8 cellular contexts compared by ENCODE assay signal in genomic region chr1:35558374-35559316, GRCh38. TPM values are rescaled to one million over a fixed set of nuclear protein-coding genes. Genes with fewer than 3 reads are reported as not detected.
DNase-seq lines count a peak whose midpoint lies in the region; ATAC-seq and TF ChIP-seq lines count a peak whose summit lies in the region.

No MANE protein-coding gene starts in this region.

- peaks cover 39 to 62% (median 54%) of the 10 kb centered on the region in 7 donors for H3K4me1 Mint-ChIP-seq in naive thymus-derived CD4-positive, alpha-beta T cell

- no peak for ATAC-seq in naive thymus-derived CD4-positive, alpha-beta T cell
- ATAC-seq in GM21723 (IDR thresholded peaks at IDR 0.05; ENCODE audit: unreplicated experiment) (no peak), HG03196 (IDR thresholded peaks at IDR 0.05; ENCODE audit: unreplicated experiment) (no peak)

- no peaks in the 10 kb centered on the region for H3K27me3 ChIP-seq in naive thymus-derived CD4-positive, alpha-beta T cell (ENCODE audit: control insufficient read depth in 2 of 2, insufficient read depth in 2 of 2, low read length in 2 of 2)

- H3K4me3 ChIP-seq in coronary artery = peak overlapping the region; percentile 91
- H3K4me3 ChIP-seq in naive thymus-derived CD4-positive, alpha-beta T cell (ENCODE audit: low read length) = peak overlapping the region; percentile 87

- POLR2A ChIA-PET in naive thymus-derived CD4-positive, alpha-beta T cell (lab: Charles Lee) = interaction anchor here (0.9 to 2.9 kb wide), 4 partner anchors 23 to 211 kb away, joined by 3 to 21 read pairs (median 4); partner anchors contain the start of gene CLSPN

- H3K27ac Mint-ChIP-seq in naive thymus-derived CD4-positive, alpha-beta T cell = peak overlapping the region; percentile 89 to 98 (median 93)

- H3K9me3 ChIP-seq in naive thymus-derived CD4-positive, alpha-beta T cell (ENCODE audit: control insufficient read depth in 2 of 3, low read length in 3 of 3) = no peaks in the 10 kb centered on the region

- H3K27ac ChIP-seq in coronary artery = peak overlapping the region; percentile 92 to 99
- peak overlapping the region; percentile 77 for H3K27ac ChIP-seq in naive thymus-derived CD4-positive, alpha-beta T cell (ENCODE audit: low read depth, low read length)

- no peaks in the 10 kb centered on the region for H3K9me3 Mint-ChIP-seq in naive thymus-derived CD4-positive, alpha-beta T cell

- intact Hi-C loops in naive thymus-derived CD4-positive, alpha-beta T cell (cut with micrococcal nuclease) = loop anchor here in 1 of 2 donors (5.0 kb wide), 1 partner anchor 529 kb away; the partner anchor contains the start of gene ADPRS

- no peak for TF ChIP-seq CTCF in coronary artery (IDR thresholded peaks at IDR 0.05)

- CTCF ChIA-PET in naive thymus-derived CD4-positive, alpha-beta T cell (lab: Charles Lee) = interaction anchor here (1.3 to 4.9 kb wide), 2 partner anchors 10 to 107 kb away, joined by 4 to 47 read pairs; no protein-coding TSS in a partner anchor

- DNase-seq in NCI-H1092 treated with DMSO at 0.1 percent for 48 hours (lab: John Stamatoyannopoulos, UW) (peak; percentile 40), NCI-H1092 (lab: John Stamatoyannopoulos, UW) (no peak), RKO (ENCODE audit: low spot score) (peak; percentile 38), coronary artery (ENCODE audit: low spot score) (no peak), SW480 (ENCODE audit: low spot score) (no peak)
- peak in 3 of 9 donors; percentile 21 to 28 (median 27) for DNase-seq in naive thymus-derived CD4-positive, alpha-beta T cell

- peak overlapping the region; percentile 90 to 99 (median 96) for H3K4me3 Mint-ChIP-seq in naive thymus-derived CD4-positive, alpha-beta T cell

- peaks cover 16 to 19% of the 10 kb centered on the region in 2 donors for H3K4me1 ChIP-seq in naive thymus-derived CD4-positive, alpha-beta T cell (ENCODE audit: control insufficient read depth in 2 of 2, insufficient read depth in 2 of 2, low read length in 2 of 2)

- peaks cover 0 to 17% (median 0%) of the 10 kb centered on the region in 3 experiments for H3K36me3 ChIP-seq in naive thymus-derived CD4-positive, alpha-beta T cell (ENCODE audit: control insufficient read depth in 2 of 3, insufficient read depth in 3 of 3, low read length in 3 of 3)

- no peaks in the 10 kb centered on the region for H3K27me3 Mint-ChIP-seq in naive thymus-derived CD4-positive, alpha-beta T cell

- H3K36me3 Mint-ChIP-seq in naive thymus-derived CD4-positive, alpha-beta T cell = peaks cover 0 to 8% (median 0%) of the 10 kb centered on the region in 5 donors

RNA-seq across cellular contexts. Expression of gene NCDN, which starts 1.0 kb away (rescaled TPM):
- total RNA-seq in naive thymus-derived CD4-positive, alpha-beta T cell = 10 to 100 TPM; 19.4 to 38.6 (median 26.4) TPM
- polyA plus RNA-seq in naive thymus-derived CD4-positive, alpha-beta T cell = 10 to 100 TPM; 17.1 to 23.9 TPM

RNA-seq across cellular contexts. Expression of gene KIAA0319L, which starts 1.4 kb away (rescaled TPM):
- 10 to 100 TPM; 62.0 to 79.7 (median 65.6) TPM for total RNA-seq in naive thymus-derived CD4-positive, alpha-beta T cell
- 10 to 100 TPM; 22.2 to 36.6 TPM for polyA plus RNA-seq in naive thymus-derived CD4-positive, alpha-beta T cell

RNA-seq across cellular contexts. Expression of gene TFAP2E, which starts 14.5 kb away (rescaled TPM):
- total RNA-seq in naive thymus-derived CD4-positive, alpha-beta T cell = 1 to 10 TPM in 4 of 5 experiments, under 1 TPM in 1; 0.77 to 4.2 (median 2.8) TPM
- under 1 TPM; 0.13 to 0.51 TPM for polyA plus RNA-seq in naive thymus-derived CD4-positive, alpha-beta T cell

Comparison
In these comparisons a context has a peak if more than half of its experiments do, and no peak if none do; other contexts are left out.
1. DNase-seq: peak in NCI-H1092 treated with DMSO at 0.1 percent for 48 hours (single experiment) and RKO (single experiment); none in NCI-H1092 (single experiment), coronary artery (single experiment) and SW480 (single experiment).